Comparison of ENCODE assay signal across 1 cellular context in the genomic region with DNA sequence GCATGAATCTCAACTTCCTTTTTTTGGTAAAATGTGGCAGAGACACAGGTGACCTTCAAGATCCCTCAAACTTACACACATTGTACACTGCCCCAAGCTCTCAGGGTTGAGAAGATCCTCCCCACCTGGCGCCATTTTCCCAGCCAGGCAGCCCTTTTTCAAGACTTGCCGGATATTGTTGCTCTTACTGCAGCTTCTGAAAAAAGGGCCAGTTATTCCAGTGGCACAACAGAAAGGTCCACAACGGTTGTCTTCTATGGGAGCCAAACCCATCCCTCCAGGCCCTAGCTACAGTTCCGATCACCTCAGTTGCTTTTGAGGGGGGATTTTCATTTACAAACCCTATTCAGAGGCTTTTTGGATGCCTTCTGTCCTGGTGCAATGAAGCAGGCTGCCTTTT.
TF ChIP-seq lines count a peak whose summit lies in the region.

No MANE protein-coding gene starts in this region.

TF ChIP-seq in IMR-90, 13 proteins besides CTCF, POLR2A, EP300 and RAD21:
- TF ChIP-seq FOS (IDR thresholded peaks at IDR 0.05; ENCODE audit: low read depth, low read length) (no peak), MAZ (IDR thresholded peaks at IDR 0.05; ENCODE audit: borderline replicate concordance, low read depth, low read length) (no peak), NFE2L2 (IDR thresholded peaks at IDR 0.05; ENCODE audit: low read depth, low read length) (no peak), SMC3 (IDR thresholded peaks at IDR 0.05; ENCODE audit: low read depth, low read length) (no peak), CEBPB (IDR thresholded peaks at IDR 0.05; ENCODE audit: low read depth, low read length) (no peak), RCOR1 (IDR thresholded peaks at IDR 0.05; ENCODE audit: insufficient replicate concordance, low read length) (no peak), MXI1 (IDR thresholded peaks at IDR 0.05; ENCODE audit: borderline replicate concordance, low read depth, low read length) (no peak), RFX5 (IDR thresholded peaks at IDR 0.05; ENCODE audit: low read depth, low read length) (no peak), MAFK (IDR thresholded peaks at IDR 0.05; ENCODE audit: low read depth, low read length) (no peak), CHD1 (IDR thresholded peaks at IDR 0.05; ENCODE audit: low read depth, low read length) (no peak), BHLHE40 (IDR thresholded peaks at IDR 0.05; ENCODE audit: low read depth, low read length) (no peak), ELK1 (IDR thresholded peaks at IDR 0.05; ENCODE audit: borderline replicate concordance, low read depth, low read length) (no peak)
- TF ChIP-seq, protein P1, sequence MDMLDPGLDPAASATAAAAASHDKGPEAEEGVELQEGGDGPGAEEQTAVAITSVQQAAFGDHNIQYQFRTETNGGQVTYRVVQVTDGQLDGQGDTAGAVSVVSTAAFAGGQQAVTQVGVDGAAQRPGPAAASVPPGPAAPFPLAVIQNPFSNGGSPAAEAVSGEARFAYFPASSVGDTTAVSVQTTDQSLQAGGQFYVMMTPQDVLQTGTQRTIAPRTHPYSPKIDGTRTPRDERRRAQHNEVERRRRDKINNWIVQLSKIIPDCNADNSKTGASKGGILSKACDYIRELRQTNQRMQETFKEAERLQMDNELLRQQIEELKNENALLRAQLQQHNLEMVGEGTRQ (IDR thresholded peaks at IDR 0.05; ENCODE audit: low read depth, low read length), result no peak
